ENCODE assay signal across 24 cellular contexts in the genomic region with DNA sequence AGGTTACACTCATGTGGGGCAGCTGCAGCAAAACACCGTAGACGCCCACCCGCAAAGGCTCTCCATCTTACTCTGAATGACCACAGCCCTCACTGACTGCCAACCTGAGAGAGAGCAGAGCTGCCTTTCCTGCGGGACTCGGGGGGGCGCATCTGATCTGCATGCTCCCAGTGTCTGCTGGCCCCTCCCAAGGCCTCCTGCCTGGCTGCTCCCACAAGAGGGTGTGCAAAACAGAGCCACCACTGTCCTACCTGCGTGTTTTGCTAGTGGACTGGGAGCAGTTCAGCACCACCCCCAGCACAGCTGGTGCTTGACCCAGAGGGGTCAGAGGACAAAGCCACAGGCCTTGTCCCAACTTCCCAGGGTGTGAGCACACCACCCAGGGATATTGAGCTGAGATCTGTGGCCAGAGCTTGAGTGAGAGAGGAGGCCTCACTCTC.
"Had no signal": no experiment of that assay in that cellular context is flagged by ENCODE, and none has a peak within 500 bp of the region (broad histone marks: within the 10 kb centered on the region; RNA-seq: fewer than 3 reads in every experiment).

No MANE protein-coding gene starts in this region.

- ATAC-seq: naive thymus-derived CD8-positive, alpha-beta T cell; stimulated activated naive B cell treated with anti-CD40 and anti-IgM and Interleukin-4, amounts not matched to agents 10 μg/mL and 1 μg/mL and 100 μg/mL, for 72 hours had no signal

- H3K36me3 ChIP-seq: left ventricle myocardium inferior, ovary, right atrium auricular region, right lobe of liver, thyroid gland, transverse colon, upper lobe of left lung had no signal

- H3K27ac Mint-ChIP-seq: naive thymus-derived CD8-positive, alpha-beta T cell; nephron; progenitor cell of endocrine pancreas; stimulated activated naive B cell treated with anti-CD40 and anti-IgM and Interleukin-4, amounts not matched to agents 10 μg/mL and 1 μg/mL and 100 μg/mL, for 72 hours; stimulated activated naive CD8-positive, alpha-beta T cell treated with anti-CD3 and anti-CD28 coated beads, Interleukin-15, Interleukin-2, amounts not matched to agents 100 ng/mL and 50 ng/mL, for 24 hours had no signal

- H3K4me3 ChIP-seq: left ventricle myocardium inferior, lung, ovary, right atrium auricular region, right lobe of liver, smooth muscle cell, testis, thyroid gland, transverse colon, upper lobe of left lung had no signal

- FAIRE-seq: keratinocyte had no signal

- H3K9me3 ChIP-seq: ovary, right atrium auricular region, right lobe of liver, testis, thyroid gland, transverse colon, upper lobe of left lung had no signal

- H3K4me1 ChIP-seq: left ventricle myocardium inferior, right atrium auricular region, right lobe of liver, testis, thyroid gland, transverse colon, upper lobe of left lung had no signal

- H3K4me3 Mint-ChIP-seq: naive thymus-derived CD8-positive, alpha-beta T cell; nephron; neural crest cell; stimulated activated naive B cell treated with anti-CD40 and anti-IgM and Interleukin-4, amounts not matched to agents 10 μg/mL and 1 μg/mL and 100 μg/mL, for 72 hours; stimulated activated naive CD8-positive, alpha-beta T cell treated with anti-CD3 and anti-CD28 coated beads, Interleukin-15, Interleukin-2, amounts not matched to agents 100 ng/mL and 50 ng/mL, for 24 hours had no signal

- H3K9me3 Mint-ChIP-seq: nephron; stimulated activated naive B cell treated with anti-CD40 and anti-IgM and Interleukin-4, amounts not matched to agents 10 μg/mL and 1 μg/mL and 100 μg/mL, for 72 hours; stimulated activated naive CD8-positive, alpha-beta T cell treated with anti-CD3 and anti-CD28 coated beads, Interleukin-15, Interleukin-2, amounts not matched to agents 100 ng/mL and 50 ng/mL, for 24 hours had no signal

- DNase-seq: head of caudate nucleus; hippocampal formation; left ventricle myocardium inferior; naive thymus-derived CD8-positive, alpha-beta T cell; ovary; right lobe of liver; stimulated activated CD4-positive, alpha-beta T cell treated with anti-CD3 and anti-CD28 coated beads, Interleukin-1b, Interleukin-23, amount 100 ng/mL, for 48 hours; stimulated activated CD4-positive, alpha-beta T cell treated with anti-CD3 and anti-CD28 coated beads, Interleukin-2, amount 100 ng/mL, for 48 hours; stimulated activated CD4-positive, alpha-beta T cell treated with anti-CD3 and anti-CD28 coated beads, Interleukin-4, amount 100 ng/mL, for 4 hours; stimulated activated CD8-positive, alpha-beta memory T cell treated with anti-CD3 and anti-CD28 coated beads, Interleukin-4, amount 100 ng/mL, for 48 hours; stimulated activated naive B cell treated with anti-CD40 and anti-IgM and Interleukin-4, amounts not matched to agents 10 μg/mL and 1 μg/mL and 100 μg/mL, for 72 hours; substantia nigra; testis; thyroid gland; transverse colon had no signal

- H3K4me1 Mint-ChIP-seq: naive thymus-derived CD8-positive, alpha-beta T cell; nephron; neural crest cell; stimulated activated naive B cell treated with anti-CD40 and anti-IgM and Interleukin-4, amounts not matched to agents 10 μg/mL and 1 μg/mL and 100 μg/mL, for 72 hours had no signal

- H3K27ac ChIP-seq: left ventricle myocardium inferior, ovary, right atrium auricular region, right lobe of liver, testis, thyroid gland, transverse colon, upper lobe of left lung had no signal

- H3K27me3 ChIP-seq: ovary, right atrium auricular region, testis, thyroid gland, transverse colon, upper lobe of left lung had no signal

- H3K4me2 ChIP-seq: smooth muscle cell had no signal
